Comparison of ENCODE assay signal across 8 cellular contexts in the genomic region with DNA sequence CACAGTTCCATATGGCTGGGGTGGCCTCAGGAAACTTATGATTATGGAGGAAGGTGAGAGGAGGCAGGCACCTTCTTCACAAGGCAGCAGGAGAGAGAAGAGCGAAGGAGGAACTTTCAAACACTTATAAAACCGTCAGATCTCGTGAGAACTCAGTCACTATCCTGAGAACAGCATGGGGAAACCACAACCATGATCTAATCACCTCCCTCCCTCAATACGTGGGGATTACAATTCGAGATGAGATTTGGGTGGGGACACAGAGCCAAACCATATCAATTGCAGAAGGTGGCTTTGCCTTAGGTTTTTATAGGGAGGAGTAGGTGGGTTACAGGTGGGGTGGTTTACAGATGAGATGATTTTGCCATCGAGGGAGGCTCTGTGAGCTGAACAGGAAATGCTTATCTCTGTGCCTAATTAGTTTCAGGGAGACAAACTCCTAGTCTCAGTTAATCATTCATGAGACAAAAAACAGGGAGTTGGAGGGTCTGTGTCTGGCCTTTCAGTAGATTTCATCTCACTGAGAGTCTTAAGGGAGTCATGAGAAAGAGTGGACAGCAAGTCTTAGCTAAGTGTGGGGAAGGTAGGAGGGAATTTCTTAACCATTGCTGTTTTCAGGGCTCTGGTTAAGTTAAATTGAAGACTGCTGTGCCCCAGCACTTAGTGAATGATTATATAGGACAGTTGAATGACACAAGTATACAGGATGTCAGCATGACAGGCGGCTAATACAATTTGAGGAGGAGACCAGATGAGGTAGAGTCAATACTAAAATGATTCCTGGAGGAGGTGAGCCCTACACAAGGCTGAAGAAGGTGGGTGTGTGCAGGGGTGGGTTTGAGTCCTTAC. TPM values are rescaled to one million over a fixed set of nuclear protein-coding genes. Genes with fewer than 3 reads are reported as not detected.
A peak's percentile ranks its signal among the peaks of the same experiment; 100 is the strongest.
DNase-seq lines count a peak whose midpoint lies in the region; ATAC-seq and TF ChIP-seq lines count a peak whose summit lies in the region.
"Had no signal": no experiment of that assay in that cellular context is flagged by ENCODE, and none has a peak within 500 bp of the region (broad histone marks: within the 10 kb centered on the region; RNA-seq: fewer than 3 reads in every experiment).

No MANE protein-coding gene starts in this region.

- TF ChIP-seq CTCF in gastrocnemius medialis (IDR thresholded peaks at IDR 0.05 in 4 of 5, conservative IDR thresholded peaks at IDR 0.05 in 1 of 5), result no peak

- no peaks in the 10 kb centered on the region for H3K79me2 ChIP-seq in Karpas-422 (ENCODE audit: low read length)

- no peaks in the 10 kb centered on the region for H4K20me1 ChIP-seq in Karpas-422 (ENCODE audit: insufficient read depth, low read depth, low read length)

- no peak for TF ChIP-seq POLR2A in gastrocnemius medialis (IDR thresholded peaks at IDR 0.05)

- H3K27ac ChIP-seq in gastrocnemius medialis (peak overlapping the region; percentile 28 to 61 (median 56)), Karpas-422 (ENCODE audit: low read length) (no peak overlapping the region)

- H3K4me3 ChIP-seq in gastrocnemius medialis (no peak overlapping the region), Karpas-422 (ENCODE audit: low read length) (no peak overlapping the region)

- H3K4me2 ChIP-seq in Karpas-422 (ENCODE audit: low read depth, low read length, poor library complexity, severe bottlenecking), result no peak overlapping the region

- no peaks in the 10 kb centered on the region for H3K9me2 ChIP-seq in Karpas-422 (replicated peaks; ENCODE audit: insufficient read depth, low read length)

- DNase-seq in dermis blood vessel endothelial cell (peak; percentile 29), gastrocnemius medialis (no peak), Karpas-422 (no peak), activated gamma-delta T cell (lab: John Stamatoyannopoulos, UW) (no peak), SHP77 treated with DMSO at 0.1 percent for 48 hours (lab: John Stamatoyannopoulos, UW) (no peak)
- DNase-seq: NCI-H1092 treated with DMSO at 0.1 percent for 48 hours had no signal

- H3K36me3 ChIP-seq in gastrocnemius medialis (no peaks in the 10 kb centered on the region), Karpas-422 (ENCODE audit: insufficient read depth, low read length) (no peaks in the 10 kb centered on the region)

- H3K9me3 ChIP-seq in gastrocnemius medialis, result no peaks in the 10 kb centered on the region
- H3K9me3 ChIP-seq in Karpas-422 (ENCODE audit: low read length), result no peaks in the 10 kb centered on the region

- intact Hi-C loops in gastrocnemius medialis (cut with DNase I; ENCODE audit: low total_unique reads), result no loop called here

- H3K4me1 ChIP-seq in gastrocnemius medialis (peaks cover 17 to 23% of the 10 kb centered on the region in 2 donors), Karpas-422 (ENCODE audit: low read length) (0 out of 2 replicates have a peak, but pooled peaks cover 3% of the 10 kb centered on the region)

- peak; percentile 75 for ATAC-seq in GM19397 (IDR thresholded peaks at IDR 0.05; ENCODE audit: unreplicated experiment)
- peak; percentile 70 for ATAC-seq in HG02981 (IDR thresholded peaks at IDR 0.05; ENCODE audit: unreplicated experiment)
- ATAC-seq in gastrocnemius medialis, result no peak

- H3K27me3 ChIP-seq in gastrocnemius medialis (no peaks in the 10 kb centered on the region), Karpas-422 (ENCODE audit: low read length) (no peaks in the 10 kb centered on the region)

- no peak overlapping the region for H2AFZ ChIP-seq in Karpas-422 (ENCODE audit: low read length)

- no peak overlapping the region for H3K9ac ChIP-seq in Karpas-422 (ENCODE audit: low read length)

- in situ Hi-C loops in gastrocnemius medialis (cut with MboI; ENCODE audit: low sequenced_read_pairs in 4 of 4), result no loop called here

RNA-seq across cellular contexts. Expression of a gene that starts 47.7 kb away (rescaled TPM):
- total RNA-seq in dermis blood vessel endothelial cell (38.0 and 40.8 TPM in 2 replicates), gastrocnemius medialis (10 to 100 TPM; 53.9 to 69.5 (median 60.5) TPM)
- total RNA-seq in Karpas-422 (2014; rRNA removed; shearing (Covaris generic); ENCODE audit: low replicate concordance), result 104 and 117 TPM in 2 replicates

RNA-seq across cellular contexts. Expression of a gene that starts 47.9 kb away (rescaled TPM):
- total RNA-seq in dermis blood vessel endothelial cell (0.17 and 0.65 TPM in 2 replicates), gastrocnemius medialis (1 to 10 TPM in 1 of 4 donors, under 1 TPM in 3; 0.12 to 1.5 (median 0.56) TPM)
- total RNA-seq in Karpas-422 (2014; rRNA removed; shearing (Covaris generic); ENCODE audit: low replicate concordance), result 1.9 and 3.6 TPM in 2 replicates

Comparison
In these comparisons a context has a peak if more than half of its experiments do, and no peak if none do; other contexts are left out.
1. ATAC-seq: peak in GM19397 (single experiment) and HG02981 (single experiment); none in gastrocnemius medialis (0 of 2).